In the genomic region with DNA sequence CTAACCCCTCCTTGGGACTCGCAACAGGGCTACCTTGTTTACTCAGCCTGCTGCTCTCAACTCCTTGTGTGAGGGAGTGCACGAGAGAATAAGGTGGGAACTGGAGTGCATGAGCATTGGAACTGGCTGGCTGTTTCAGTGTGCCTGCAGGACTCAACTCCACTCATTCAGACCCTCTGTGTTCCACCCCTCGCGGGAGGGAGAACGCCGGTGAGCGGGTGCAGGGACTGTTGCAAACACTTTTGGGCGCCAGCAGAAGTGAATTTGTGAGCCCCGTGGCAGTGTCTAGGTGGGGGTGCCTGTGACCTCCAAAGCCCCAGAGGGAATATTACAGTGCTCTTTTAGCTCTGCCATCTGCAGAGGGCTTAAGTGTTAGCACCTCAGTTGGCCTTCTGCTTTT, we compare ENCODE assay signal across 8 cellular contexts.
"Had no signal": no experiment of that assay in that cellular context is flagged by ENCODE, and none has a peak within 500 bp of the region (broad histone marks: within the 10 kb centered on the region; RNA-seq: fewer than 3 reads in every experiment).

No MANE protein-coding gene starts in this region.

- H2AFZ ChIP-seq: GM23248 had no signal

- ATAC-seq: HepG2, K562 had no signal

- H3K9ac ChIP-seq: GM23248 had no signal

- H3K4me3 ChIP-seq: GM23248, K562 had no signal

- H3K9me3 Mint-ChIP-seq: H9 had no signal

- H3K4me3 Mint-ChIP-seq: H9 had no signal

- H3K27ac ChIP-seq: GM23248, HL-60 had no signal

- DNase-seq: GM23248, GOT3, H9, HCEC 1CT, IMR-90 had no signal

- H3K4me1 Mint-ChIP-seq: H9 had no signal

- H3K27ac Mint-ChIP-seq: H9 had no signal
